20 cellular contexts compared by ENCODE assay signal in genomic region chr7:44273681-44274622, GRCh38. TPM values are rescaled to one million over a fixed set of nuclear protein-coding genes. Genes with fewer than 3 reads are reported as not detected.
DNase-seq lines count a peak whose midpoint lies in the region; ATAC-seq, FAIRE-seq and TF ChIP-seq lines count a peak whose summit lies in the region.
"Had no signal": no experiment of that assay in that cellular context is flagged by ENCODE, and none has a peak within 500 bp of the region (broad histone marks: within the 10 kb centered on the region; RNA-seq: fewer than 3 reads in every experiment).

No MANE protein-coding gene starts in this region.

- peaks cover 16% of the 10 kb centered on the region for H3K4me1 Mint-ChIP-seq in neural progenitor cell
- H3K4me1 Mint-ChIP-seq: CD4-positive, alpha-beta memory T cell; T-helper 17 cell had no signal

- no peak overlapping the region for H3K9ac ChIP-seq in GM12878 (ENCODE audit: control insufficient read depth, insufficient read depth, low read length)
- H3K9ac ChIP-seq in neural progenitor cell = no peak overlapping the region

- H3K4me1 ChIP-seq in GM12878 (ENCODE audit: control insufficient read depth, insufficient read depth, low read length) (no peaks in the 10 kb centered on the region), neural progenitor cell (peaks cover 20% of the 10 kb centered on the region)
- H3K4me1 ChIP-seq: sigmoid colon had no signal

- DNase-seq in GM10266 (ENCODE audit: extremely low spot score) = peak; percentile 54
- DNase-seq in GM12878 (ENCODE audit: low read depth, low spot score) = no peak
- DNase-seq in neural progenitor cell (ENCODE audit: low spot score) = no peak
- DNase-seq in head of caudate nucleus = no peak
- no peak for DNase-seq in NOMO-1 treated with dmso at 0.1 percent for 144 hours (lab: John Stamatoyannopoulos, UW; ENCODE audit: unreplicated experiment)
- no peak for DNase-seq in NCI-H1048 (lab: John Stamatoyannopoulos, UW)
- DNase-seq in NCI-H187 (lab: John Stamatoyannopoulos, UW) = no peak
- DNase-seq: activated effector memory CD4-positive, alpha-beta T cell treated with anti-CD3 and anti-CD28 coated beads, Interleukin-2, amount 50 U/mL, for 16 hours; CD4-positive, alpha-beta memory T cell; cortex of kidney; DMS79 treated with DMSO at 0.1 percent for 48 hours; foreskin fibroblast; midbrain; NCI-H1417 treated with DMSO at 0.1 percent for 48 hours; NCI-H69; occipital lobe; stimulated activated CD4-positive, alpha-beta T cell treated with anti-CD3 and anti-CD28 coated beads, Interleukin-2, amount 100 ng/mL, for 24 hours; T-helper 17 cell had no signal

- no peak overlapping the region for H3K4me3 ChIP-seq in GM12878
- H3K4me3 ChIP-seq in neural progenitor cell = no peak overlapping the region
- H3K4me3 ChIP-seq: sigmoid colon had no signal

- H3K9me3 ChIP-seq in GM12878 (replicated peaks; ENCODE audit: control insufficient read depth, insufficient read depth, low read length) (no peaks in the 10 kb centered on the region), neural progenitor cell (ENCODE audit: low read depth) (no peaks in the 10 kb centered on the region)
- H3K9me3 ChIP-seq: sigmoid colon had no signal

- H3K4me3 Mint-ChIP-seq in neural progenitor cell = no peak overlapping the region
- H3K4me3 Mint-ChIP-seq: CD4-positive, alpha-beta memory T cell; T-helper 17 cell had no signal

- SMC1A ChIA-PET in GM12878 (lab: Charles Lee; ENCODE audit: uncharacterized antibody, unreplicated experiment) = interaction anchor here (1.0 to 1.4 kb wide), 2 partner anchors 16 to 130 kb away, joined by 3 to 5 read pairs; no protein-coding TSS in a partner anchor

- BruUV-seq in GM12878 (replicated peaks; lab: Mats Ljungman, UMichigan) = no TSS peak

- TF ChIP-seq EP300 in GM12878 (IDR thresholded peaks at IDR 0.05; ENCODE audit: borderline replicate concordance in 1 of 2, control insufficient read depth in 1 of 2, low read depth in 2 of 2, low read length in 2 of 2) = 0 out of 4 replicates have a peak, but pooled peaks of 1 of the 2 experiments have one; percentile 22

- H2AFZ ChIP-seq in GM12878 (ENCODE audit: control insufficient read depth, low read depth, low read length) (no peak overlapping the region), neural progenitor cell (replicated peaks) (no peak overlapping the region)

- TF ChIP-seq POLR2A in GM12878 (IDR thresholded peaks at IDR 0.05; ENCODE audit: low read depth, low read length) = no peak

- H3K9me3 Mint-ChIP-seq in neural progenitor cell = no peaks in the 10 kb centered on the region
- H3K9me3 Mint-ChIP-seq: CD4-positive, alpha-beta memory T cell had no signal

- H3K27me3 Mint-ChIP-seq in neural progenitor cell (ENCODE audit: insufficient read depth, low read depth) = peaks cover 4% of the 10 kb centered on the region
- H3K27me3 Mint-ChIP-seq: CD4-positive, alpha-beta memory T cell had no signal

- no peaks in the 10 kb centered on the region for H3K79me2 ChIP-seq in GM12878 (ENCODE audit: control insufficient read depth, insufficient read depth, low read length)
- no peaks in the 10 kb centered on the region for H3K79me2 ChIP-seq in neural progenitor cell (ENCODE audit: low read depth)

- in situ Hi-C loops in GM12878 (cut with MboI) = no loop called here

- CTCF ChIA-PET in GM12878 (lab: Yijun Ruan, JAX) = interaction anchor here (1.0 kb wide), 3 partner anchors 16 to 33 kb away, joined by 3 to 4 read pairs (median 4); no protein-coding TSS in a partner anchor

- H3K27ac ChIP-seq in GM12878 (ENCODE audit: control insufficient read depth, insufficient read depth) = no peak overlapping the region
- H3K27ac ChIP-seq in neural progenitor cell = no peak overlapping the region
- H3K27ac ChIP-seq: sigmoid colon had no signal

- FAIRE-seq in GM12878 (lab: Jason Lieb, UNC) = no peak

- 45% methylated on average over 22 of the region's 22 CpGs for WGBS in GM12878 (ENCODE audit: insufficient coverage, insufficient replicate concordance, low lambda C conversion rate, missing lambda C conversion rate)

- POLR2A ChIA-PET in GM12878 (lab: Charles Lee) = interaction anchor here (1.0 kb wide), 1 partner anchor 16 kb away, joined by 6 read pairs; no protein-coding TSS in a partner anchor

- intact Hi-C loops in GM12878 (cut with micrococcal nuclease; ENCODE audit: unreplicated experiment) = no loop called here
- intact Hi-C loops in head of caudate nucleus (cut with DNase I) = no loop called here

- peaks cover 6% of the 10 kb centered on the region for H3F3A ChIP-seq in neural progenitor cell (ENCODE audit: low read depth)

- H3K4me2 ChIP-seq in GM12878 (ENCODE audit: control insufficient read depth, insufficient read depth) = no peak overlapping the region
- no peak overlapping the region for H3K4me2 ChIP-seq in neural progenitor cell

- H3K27ac Mint-ChIP-seq in neural progenitor cell = peak overlapping the region; percentile 23
- H3K27ac Mint-ChIP-seq: T-helper 17 cell had no signal

- TF ChIP-seq CTCF in GM10266 (IDR thresholded peaks at IDR 0.05; ENCODE audit: control insufficient read depth, insufficient read depth, low read depth, missing control alignments) (no peak), GM12878 (IDR thresholded peaks at IDR 0.05 in 2 of 3, conservative IDR thresholded peaks at IDR 0.05 in 1 of 3; ENCODE audit: control insufficient read depth in 2 of 3, extremely low read depth in 1 of 3, insufficient read depth in 1 of 3, low read depth in 3 of 3, low read length in 3 of 3) (peak in 1 of 3 experiments; percentile 16; a peak in 1 of 6 replicates), neural progenitor cell (IDR thresholded peaks at IDR 0.05) (no peak)

- H4K20me1 ChIP-seq in GM12878 (ENCODE audit: control insufficient read depth, insufficient read depth) = no peaks in the 10 kb centered on the region
- no peaks in the 10 kb centered on the region for H4K20me1 ChIP-seq in neural progenitor cell (ENCODE audit: low read depth)

- peak; percentile 56 for ATAC-seq in GM18867 (IDR thresholded peaks at IDR 0.05; ENCODE audit: unreplicated experiment)
- ATAC-seq in GM12878 = peak; percentile 82
- ATAC-seq: T-helper 17 cell had no signal

- H3K27me3 ChIP-seq in GM12878 (replicated peaks in 1 of 2; ENCODE audit: control insufficient read depth in 2 of 2, insufficient read depth in 2 of 2, low read length in 1 of 2) = peaks cover 0 to 1% of the 10 kb centered on the region in 2 experiments; a peak in 1 of 4 replicates
- peaks cover 5% of the 10 kb centered on the region for H3K27me3 ChIP-seq in neural progenitor cell

- H3K36me3 ChIP-seq in GM12878 (ENCODE audit: control insufficient read depth in 2 of 2, insufficient read depth in 2 of 2, low read length in 1 of 2) (no peaks in the 10 kb centered on the region), neural progenitor cell (no peaks in the 10 kb centered on the region)
- H3K36me3 ChIP-seq: sigmoid colon had no signal

- no peaks in the 10 kb centered on the region for H3K36me3 Mint-ChIP-seq in neural progenitor cell
- H3K36me3 Mint-ChIP-seq: CD4-positive, alpha-beta memory T cell had no signal

- RAD21 ChIA-PET in GM12878 (lab: Charles Lee; ENCODE audit: unreplicated experiment) = interaction anchor here (1.1 to 1.4 kb wide), 3 partner anchors 14 to 33 kb away, joined by 4 to 10 read pairs (median 7); no protein-coding TSS in a partner anchor

- TF ChIP-seq RAD21 in GM12878 (IDR thresholded peaks at IDR 0.05; ENCODE audit: insufficient read depth, low read depth, low read length) = 0 out of 2 replicates have a peak, but pooled peaks have one; percentile 24

TF ChIP-seq in GM12878, 131 proteins besides CTCF, POLR2A, EP300 and RAD21 (continues in another document):
- TF ChIP-seq TAF1 (IDR thresholded peaks at IDR 0.05; ENCODE audit: borderline replicate concordance, low read depth, low read length) = no peak
- TF ChIP-seq TBL1XR1 (IDR thresholded peaks at IDR 0.05; ENCODE audit: low read depth, low read length) = no peak
- TF ChIP-seq, protein P1, sequence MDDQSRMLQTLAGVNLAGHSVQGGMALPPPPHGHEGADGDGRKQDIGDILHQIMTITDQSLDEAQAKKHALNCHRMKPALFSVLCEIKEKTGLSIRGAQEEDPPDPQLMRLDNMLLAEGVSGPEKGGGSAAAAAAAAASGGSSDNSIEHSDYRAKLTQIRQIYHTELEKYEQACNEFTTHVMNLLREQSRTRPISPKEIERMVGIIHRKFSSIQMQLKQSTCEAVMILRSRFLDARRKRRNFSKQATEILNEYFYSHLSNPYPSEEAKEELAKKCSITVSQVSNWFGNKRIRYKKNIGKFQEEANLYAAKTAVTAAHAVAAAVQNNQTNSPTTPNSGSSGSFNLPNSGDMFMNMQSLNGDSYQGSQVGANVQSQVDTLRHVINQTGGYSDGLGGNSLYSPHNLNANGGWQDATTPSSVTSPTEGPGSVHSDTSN (IDR thresholded peaks at IDR 0.05; ENCODE audit: insufficient replicate concordance, low read depth, low read length) = no peak
- peak; percentile 29 for TF ChIP-seq MEF2B (IDR thresholded peaks at IDR 0.05; ENCODE audit: partially characterized antibody, poor library complexity, severe bottlenecking)
- TF ChIP-seq RUNX3 (IDR thresholded peaks at IDR 0.05; ENCODE audit: low read length) = peak; percentile 41; the same call in 1 of the 2 replicates
- no peak for TF ChIP-seq MTA3 (IDR thresholded peaks at IDR 0.05; ENCODE audit: borderline replicate concordance, low read length)
- TF ChIP-seq CHD2 (IDR thresholded peaks at IDR 0.05; ENCODE audit: borderline replicate concordance, low read depth, low read length) = 0 out of 2 replicates have a peak, but pooled peaks have one; percentile 25
- TF ChIP-seq ATF7 (IDR thresholded peaks at IDR 0.05; ENCODE audit: low read depth) = peak; percentile 64
- TF ChIP-seq BHLHE40 (IDR thresholded peaks at IDR 0.05; ENCODE audit: borderline replicate concordance in 1 of 2, low read depth in 2 of 2, low read length in 1 of 2) = peak in 1 of 2 experiments; percentile 61; a peak in 1 of 4 replicates

RNA-seq across cellular contexts. Expression of gene CAMK2B, which starts 51.4 kb away (rescaled TPM):
- 0.77 and 0.95 TPM in 2 replicates for total RNA-seq in GM12878 (2013; cell fraction: nucleolus; rRNA removed)
- total RNA-seq in GM12878 (2014; rRNA removed) (0.16 and 0.17 TPM in 2 replicates), GM12878 (2014; rRNA removed; fragmentation: Illumina TruSeq; extraction: Trizol) (not detected in 2 replicates), GM12878 (2021) (0.23 and 0.24 TPM in 2 replicates), neural progenitor cell (ENCODE audit: low replicate concordance) (0.09 and 0.31 TPM in 2 replicates)
- not detected for polyA plus RNA-seq in GM12878 (2011; ENCODE audit: low read depth)
- polyA plus RNA-seq in GM12878 (2011; rRNA removed) (0.06 and 0.11 TPM in 2 replicates), GM12878 (2014; fragmentation: Illumina TruSeq; extraction: Trizol) (0.06 TPM in 1 of 2 replicates, not detected in the other), GM12878 (2014; fragmentation: Nextera tagmentation; extraction: Ambion mirVana) (not detected), GM12878 (2014; rRNA removed) (0.06 and 0.22 TPM in 2 replicates), GM12878 (2016; fragmentation: Nextera tagmentation; extraction: Ambion mirVana) (not detected)
- polyA plus RNA-seq in GM12878 (2011; cell fraction: cytosol; rRNA removed) = 0.10 and 0.21 TPM in 2 replicates
- 0.15 and 0.58 TPM in 2 replicates for polyA plus RNA-seq in GM12878 (2011; cell fraction: nucleus; rRNA removed)
- polyA plus RNA-seq in GM12878 (2012) = 0.24 and 0.48 TPM in 2 replicates
- polyA minus RNA-seq in GM12878 (2011; rRNA and poly(A)+ RNA removed) = not detected in 2 replicates
- not detected in 2 replicates for polyA minus RNA-seq in GM12878 (2011; cell fraction: cytosol; rRNA and poly(A)+ RNA removed)
- polyA minus RNA-seq in GM12878 (2011; cell fraction: nucleus; rRNA and poly(A)+ RNA removed) = not detected in 2 replicates
- total RNA-seq: CD4-positive, alpha-beta memory T cell had no signal
- polyA plus RNA-seq: CD4-positive, alpha-beta memory T cell had no signal
